In genomic region chr5:138754699-138755057, GRCh38 we compare ENCODE assay signal across 9 cellular contexts. TPM values are rescaled to one million over a fixed set of nuclear protein-coding genes. Genes with fewer than 3 reads are reported as not detected.
DNase-seq lines count a peak whose midpoint lies in the region; ATAC-seq lines count a peak whose summit lies in the region.
"Had no signal": no experiment of that assay in that cellular context is flagged by ENCODE, and none has a peak within 500 bp of the region (broad histone marks: within the 10 kb centered on the region; RNA-seq: fewer than 3 reads in every experiment).

No MANE protein-coding gene starts in this region.

- H3K27me3 ChIP-seq in HUES48 (ENCODE audit: control insufficient read depth, insufficient read depth, low read length): no peaks in the 10 kb centered on the region
- no peaks in the 10 kb centered on the region for H3K27me3 ChIP-seq in mucosa of stomach (ENCODE audit: control insufficient read depth, insufficient read depth, low read length)

- H3K36me3 ChIP-seq in HUES48 (ENCODE audit: control insufficient read depth, insufficient read depth, low read length) (peaks cover 19% of the 10 kb centered on the region), mucosa of stomach (ENCODE audit: control insufficient read depth, insufficient read depth, low read length) (no peaks in the 10 kb centered on the region)

- DNase-seq in A172 (ENCODE audit: low spot score): peak; percentile 73
- DNase-seq in caudate nucleus (lab: John Stamatoyannopoulos, UW): no peak
- no peak for DNase-seq in cerebellum (ENCODE audit: low spot score)
- no peak for DNase-seq in MV-4-11 (lab: John Stamatoyannopoulos, UW)
- DNase-seq in NK-92 (lab: John Stamatoyannopoulos, UW; ENCODE audit: unreplicated experiment): no peak
- DNase-seq: NCI-H1417 treated with DMSO at 0.1 percent for 48 hours had no signal

- H3K27ac ChIP-seq in HUES48 (ENCODE audit: low read depth, low read length) (peak overlapping the region; percentile 99), caudate nucleus (ENCODE audit: low read depth, low read length) (peak overlapping the region; percentile 70)

- H3K9me3 ChIP-seq in HUES48 (ENCODE audit: control insufficient read depth, insufficient read depth, low read length): peaks cover 6% of the 10 kb centered on the region; the same call in 1 of the 2 replicates
- no peaks in the 10 kb centered on the region for H3K9me3 ChIP-seq in mucosa of stomach (ENCODE audit: control insufficient read depth, low read length)

- peak overlapping the region; percentile 78; the same call in 1 of the 2 replicates for H3K9ac ChIP-seq in HUES48 (ENCODE audit: low read depth, low read length)
- peak overlapping the region; percentile 98 for H3K9ac ChIP-seq in mucosa of stomach (ENCODE audit: low read length)

- no peak for ATAC-seq in GM18498 (IDR thresholded peaks at IDR 0.05; ENCODE audit: unreplicated experiment)

- H3K4me1 ChIP-seq in HUES48 (ENCODE audit: control insufficient read depth, insufficient read depth, low read length) (peaks cover 22% of the 10 kb centered on the region), mucosa of stomach (ENCODE audit: control insufficient read depth, insufficient read depth, low read length) (peaks cover 28% of the 10 kb centered on the region)

- H3K4me3 ChIP-seq in HUES48 (ENCODE audit: low read depth, low read length): peak overlapping the region; percentile 92
- peak overlapping the region; percentile 82 for H3K4me3 ChIP-seq in mucosa of stomach (ENCODE audit: low read length)

RNA-seq across cellular contexts. Expression of gene CTNNA1, which starts 1.5 kb away (rescaled TPM):
- 369 and 401 TPM in 2 replicates for total RNA-seq in A172 (2014; rRNA removed; shearing (Covaris generic))
- total RNA-seq in cerebellum: 162 TPM
